In genomic region chr6:11918739-11919605, GRCh38 we compare ENCODE assay signal across 13 cellular contexts.
A peak's percentile ranks its signal among the peaks of the same experiment; 100 is the strongest.
DNase-seq lines count a peak whose midpoint lies in the region; TF ChIP-seq lines count a peak whose summit lies in the region.
"Had no signal": no experiment of that assay in that cellular context is flagged by ENCODE, and none has a peak within 500 bp of the region (broad histone marks: within the 10 kb centered on the region; RNA-seq: fewer than 3 reads in every experiment).

No MANE protein-coding gene starts in this region.

- peaks cover 40% of the 10 kb centered on the region for H3F3A ChIP-seq in GM23248 (ENCODE audit: insufficient read depth)

- CTCF ChIA-PET in OCI-LY7 (lab: Charles Lee; ENCODE audit: unreplicated experiment): no interaction called here

- H3K9me2 ChIP-seq in GM23248 (ENCODE audit: insufficient read depth): no peaks in the 10 kb centered on the region
- no peaks in the 10 kb centered on the region for H3K9me2 ChIP-seq in OCI-LY7 (ENCODE audit: insufficient read depth, low read length)

- H3K4me1 ChIP-seq in GM23248 (ENCODE audit: insufficient read depth): peaks cover 53% of the 10 kb centered on the region
- no peaks in the 10 kb centered on the region for H3K4me1 ChIP-seq in OCI-LY7 (ENCODE audit: insufficient read depth, low read length, poor library complexity, severe bottlenecking)

- H4K20me1 ChIP-seq in GM23248 (ENCODE audit: insufficient read depth) (no peaks in the 10 kb centered on the region), OCI-LY7 (ENCODE audit: insufficient read depth, low read length) (no peaks in the 10 kb centered on the region)

- peak overlapping the region; percentile 56 for H3K4me2 ChIP-seq in GM23248 (ENCODE audit: unreplicated experiment)
- no peak overlapping the region for H3K4me2 ChIP-seq in OCI-LY7 (ENCODE audit: low read length)
- H3K4me2 ChIP-seq: KMS-11 had no signal

- no peaks in the 10 kb centered on the region for H3K9me3 Mint-ChIP-seq in glutamatergic neuron (ENCODE audit: unreplicated experiment)
- H3K9me3 Mint-ChIP-seq: activated B cell treated with CpG ODN at 0.5 μM for 24 hours; activated T-cell treated with anti-CD3 and anti-CD28 coated beads, Interleukin-2, amount 50 U/mL, for 24 hours; stimulated activated naive CD8-positive, alpha-beta T cell treated with anti-CD3 and anti-CD28 coated beads, Interleukin-15, Interleukin-2, amounts not matched to agents 100 ng/mL and 50 ng/mL, for 24 hours had no signal

- H3K36me3 ChIP-seq in GM23248 (ENCODE audit: low read depth) (no peaks in the 10 kb centered on the region), SK-N-MC (ENCODE audit: insufficient read depth, low read length) (no peaks in the 10 kb centered on the region), OCI-LY7 (ENCODE audit: insufficient read depth, low read length) (no peaks in the 10 kb centered on the region)

- no TSS peak for BruUV-seq in OCI-LY7 (replicated peaks; lab: Mats Ljungman, UMichigan)

- H3K36me3 Mint-ChIP-seq in glutamatergic neuron (ENCODE audit: unreplicated experiment): no peaks in the 10 kb centered on the region

- H3K9me3 ChIP-seq in GM23248 (ENCODE audit: low read depth) (no peaks in the 10 kb centered on the region), SK-N-MC (ENCODE audit: low read depth, low read length) (no peaks in the 10 kb centered on the region), OCI-LY7 (ENCODE audit: low read length) (no peaks in the 10 kb centered on the region)

- H2AFZ ChIP-seq in GM23248 (peak overlapping the region; percentile 51), OCI-LY7 (ENCODE audit: low read length) (no peak overlapping the region)

- TF ChIP-seq CTCF in glutamatergic neuron (IDR thresholded peaks at IDR 0.05; ENCODE audit: partially characterized antibody, unreplicated experiment): no peak
- TF ChIP-seq CTCF in retinal pigment epithelial cell (conservative IDR thresholded peaks at IDR 0.05; ENCODE audit: low read depth, low read length): no peak
- TF ChIP-seq CTCF in OCI-LY7 (conservative IDR thresholded peaks at IDR 0.05; ENCODE audit: low read length): no peak

- in situ Hi-C loops in GM23248 (cut with MboI): no loop called here

- peaks cover 2% of the 10 kb centered on the region for H3K27me3 Mint-ChIP-seq in glutamatergic neuron (ENCODE audit: unreplicated experiment)
- H3K27me3 Mint-ChIP-seq: activated B cell treated with CpG ODN at 0.5 μM for 24 hours; activated T-cell treated with anti-CD3 and anti-CD28 coated beads, Interleukin-2, amount 50 U/mL, for 24 hours; stimulated activated naive CD8-positive, alpha-beta T cell treated with anti-CD3 and anti-CD28 coated beads, Interleukin-15, Interleukin-2, amounts not matched to agents 100 ng/mL and 50 ng/mL, for 24 hours had no signal

- peak overlapping the region; percentile 9 for H3K27ac Mint-ChIP-seq in glutamatergic neuron (ENCODE audit: unreplicated experiment)
- H3K27ac Mint-ChIP-seq: activated B cell treated with CpG ODN at 0.5 μM for 24 hours; activated T-cell treated with anti-CD3 and anti-CD28 coated beads, Interleukin-2, amount 50 U/mL, for 24 hours; stimulated activated naive CD8-positive, alpha-beta T cell treated with anti-CD3 and anti-CD28 coated beads, Interleukin-15, Interleukin-2, amounts not matched to agents 100 ng/mL and 50 ng/mL, for 24 hours had no signal

- POLR2A ChIA-PET in OCI-LY7 (lab: Charles Lee): no interaction called here

- intact Hi-C loops in posterior cingulate gyrus (cut with DNase I): no loop called here
- intact Hi-C loops in OCI-LY7 (cut with micrococcal nuclease; ENCODE audit: unreplicated experiment): no loop called here

- H3K4me1 Mint-ChIP-seq in glutamatergic neuron (ENCODE audit: low read depth, unreplicated experiment): peaks cover 5% of the 10 kb centered on the region
- H3K4me1 Mint-ChIP-seq: activated B cell treated with CpG ODN at 0.5 μM for 24 hours had no signal

- H3K27ac ChIP-seq in GM23248 (peak overlapping the region; percentile 96), SK-N-MC (0 out of 2 replicates have a peak overlapping the region, but pooled peaks have one; percentile 26), OCI-LY7 (ENCODE audit: low read depth, low read length, poor library complexity, severe bottlenecking) (no peak overlapping the region)
- H3K27ac ChIP-seq: KMS-11 had no signal

- no peak overlapping the region for H3K4me3 Mint-ChIP-seq in glutamatergic neuron (ENCODE audit: unreplicated experiment)
- H3K4me3 Mint-ChIP-seq: activated B cell treated with CpG ODN at 0.5 μM for 24 hours; activated T-cell treated with anti-CD3 and anti-CD28 coated beads, Interleukin-2, amount 50 U/mL, for 24 hours; stimulated activated naive CD8-positive, alpha-beta T cell treated with anti-CD3 and anti-CD28 coated beads, Interleukin-15, Interleukin-2, amounts not matched to agents 100 ng/mL and 50 ng/mL, for 24 hours had no signal

- H3K4me3 ChIP-seq in GM23248 (peak overlapping the region; percentile 27; the same call in 1 of the 2 replicates), SK-N-MC (0 out of 2 replicates have a peak overlapping the region, but pooled peaks have one; percentile 16), retinal pigment epithelial cell (ENCODE audit: low read length) (no peak overlapping the region), OCI-LY7 (ENCODE audit: low read depth, low read length, poor library complexity, severe bottlenecking) (no peak overlapping the region)

- H3K27me3 ChIP-seq in GM23248 (replicated peaks; ENCODE audit: insufficient read depth): no peaks in the 10 kb centered on the region

- H3K79me2 ChIP-seq in GM23248 (ENCODE audit: insufficient read depth): no peaks in the 10 kb centered on the region
- no peaks in the 10 kb centered on the region for H3K79me2 ChIP-seq in OCI-LY7 (ENCODE audit: insufficient read depth, low read depth, low read length)

- H3K9ac ChIP-seq in GM23248: peak overlapping the region; percentile 81
- no peak overlapping the region for H3K9ac ChIP-seq in SK-N-MC (ENCODE audit: insufficient read length)
- H3K9ac ChIP-seq: KMS-11 had no signal

- DNase-seq in GM23248 (peak; percentile 72), SK-N-MC (ENCODE audit: low read depth, low spot score) (no peak), glutamatergic neuron (no peak), retinal pigment epithelial cell (ENCODE audit: low read depth) (peak; percentile 95), posterior cingulate gyrus (no peak), OCI-LY7 (ENCODE audit: low spot score) (no peak), nucleus accumbens (lab: John Stamatoyannopoulos, UW) (no peak)
- no peak for DNase-seq in stimulated activated CD4-positive, alpha-beta T cell treated with anti-CD3 and anti-CD28 coated beads, Interleukin-4, amount 100 ng/mL, for 24 hours
- DNase-seq: activated B cell treated with CpG ODN at 0.5 μM for 24 hours; activated T-cell treated with anti-CD3 and anti-CD28 coated beads, Interleukin-2, amount 50 U/mL, for 24 hours; Right ventricle myocardium superior had no signal

- 27% methylated on average over 9 of the region's 9 CpGs for WGBS in GM23248 (ENCODE audit: low coverage in 1 of 2, low lambda C conversion rate in 2 of 2, missing lambda C conversion rate in 2 of 2), 2 experiments

Comparison
In these comparisons a context has a peak if more than half of its experiments do, and no peak if none do; other contexts are left out.
1. DNase-seq: peak in GM23248 (single experiment) and retinal pigment epithelial cell (single experiment); none in SK-N-MC (single experiment), glutamatergic neuron (single experiment), posterior cingulate gyrus (0 of 10), OCI-LY7 (single experiment), stimulated activated CD4-positive, alpha-beta T cell treated with anti-CD3 and anti-CD28 coated beads, Interleukin-4, amount 100 ng/mL, for 24 hours (single experiment) and nucleus accumbens (0 of 56).
2. H3K4me3 ChIP-seq: peak in GM23248 (single experiment) and SK-N-MC (single experiment); none in retinal pigment epithelial cell (single experiment) and OCI-LY7 (single experiment).